Comparison of ENCODE assay signal across 18 cellular contexts in genomic region chr15:98692213-98692612, GRCh38. TPM values are rescaled to one million over a fixed set of nuclear protein-coding genes. Genes with fewer than 3 reads are reported as not detected.
A peak's percentile ranks its signal among the peaks of the same experiment; 100 is the strongest.
DNase-seq lines count a peak whose midpoint lies in the region; ATAC-seq, FAIRE-seq and TF ChIP-seq lines count a peak whose summit lies in the region.
"Had no signal": no experiment of that assay in that cellular context is flagged by ENCODE, and none has a peak within 500 bp of the region (broad histone marks: within the 10 kb centered on the region; RNA-seq: fewer than 3 reads in every experiment).

No MANE protein-coding gene starts in this region.

- H3K27ac ChIP-seq in A549, result no peak overlapping the region
- H3K27ac ChIP-seq in BLaER1 treated with 17β-estradiol and CSF1 and Interleukin-3, amounts not matched to agents 10 nM and 100 nM, result no peak overlapping the region
- H3K27ac ChIP-seq: BLaER1, GM23248 had no signal

- H3K9me3 Mint-ChIP-seq in WTC11, result no peaks in the 10 kb centered on the region
- H3K9me3 Mint-ChIP-seq in stimulated activated naive CD8-positive, alpha-beta T cell treated with anti-CD3 and anti-CD28 coated beads, Interleukin-15, amount 100 ng/mL, for 72 hours, result no peaks in the 10 kb centered on the region
- H3K9me3 Mint-ChIP-seq: CD14-positive monocyte; CD4-positive, alpha-beta T cell; H9; HFFc6 had no signal

- H3K4me3 Mint-ChIP-seq in WTC11, result no peak overlapping the region
- H3K4me3 Mint-ChIP-seq in stimulated activated naive CD8-positive, alpha-beta T cell treated with anti-CD3 and anti-CD28 coated beads, Interleukin-15, amount 100 ng/mL, for 72 hours, result no peak overlapping the region
- H3K4me3 Mint-ChIP-seq in T-helper 17 cell, result no peak overlapping the region
- H3K4me3 Mint-ChIP-seq: B cell; CD14-positive monocyte; CD4-positive, alpha-beta T cell; H9; HFFc6 had no signal

- H3K9me3 ChIP-seq in A549 (no peaks in the 10 kb centered on the region), T-helper 17 cell (ENCODE audit: control insufficient read depth, low read length, poor library complexity, severe bottlenecking) (no peaks in the 10 kb centered on the region)
- H3K9me3 ChIP-seq in BLaER1 treated with 17β-estradiol and CSF1 and Interleukin-3, amounts not matched to agents 10 nM and 100 nM (replicated peaks in 1 of 11), result peaks cover 0 to 4% (median 0%) of the 10 kb centered on the region in 11 experiments; a peak in 1 of 22 replicates
- H3K9me3 ChIP-seq: BLaER1 had no signal

- H3K4me3 ChIP-seq in A549, result no peak overlapping the region
- H3K4me3 ChIP-seq in BLaER1 treated with 17β-estradiol and CSF1 and Interleukin-3, amounts not matched to agents 10 nM and 100 nM, result no peak overlapping the region
- H3K4me3 ChIP-seq: BLaER1, GM23248 had no signal

- DNase-seq in A549 (ENCODE audit: low read depth in 1 of 2, low spot score in 1 of 2) (no peak), WTC11 (ENCODE audit: low spot score) (no peak), T-helper 17 cell (no peak)
- DNase-seq in stimulated activated naive CD8-positive, alpha-beta T cell treated with anti-CD3 and anti-CD28 coated beads, Interleukin-15, amount 100 ng/mL, for 72 hours, result no peak
- DNase-seq: Calu3; CD4-positive, alpha-beta T cell; COR-L47; DND-41; GM23248; H9; HFFc6 had no signal

- H3K4me1 Mint-ChIP-seq in WTC11 (peaks cover 87% of the 10 kb centered on the region), T-helper 17 cell (peaks cover 20% of the 10 kb centered on the region)
- peaks cover 69% of the 10 kb centered on the region for H3K4me1 Mint-ChIP-seq in stimulated activated naive CD8-positive, alpha-beta T cell treated with anti-CD3 and anti-CD28 coated beads, Interleukin-15, amount 100 ng/mL, for 72 hours

- peaks cover 86% of the 10 kb centered on the region for H3K4me1 ChIP-seq in A549
- peaks cover 61 to 99% (median 96%) of the 10 kb centered on the region in 10 experiments for H3K4me1 ChIP-seq in BLaER1 treated with 17β-estradiol and CSF1 and Interleukin-3, amounts not matched to agents 10 nM and 100 nM

- H4K20me1 ChIP-seq in BLaER1 treated with 17β-estradiol and CSF1 and Interleukin-3, amounts not matched to agents 10 nM and 100 nM, result peaks cover 98 to 100% (median 100%) of the 10 kb centered on the region in 11 experiments

- FAIRE-seq in A549 (lab: Jason Lieb, UNC), result no peak
- FAIRE-seq: G401.6, GM12892 had no signal

- CTCF ChIA-PET in A549 (lab: Yijun Ruan, JAX), result interaction anchor here (1.2 to 3.4 kb wide), 7 partner anchors 10 to 159 kb away, joined by 3 to 14 read pairs (median 5); no protein-coding TSS in a partner anchor
- CTCF ChIA-PET in WTC11 (lab: Charles Lee), result no interaction called here

- no peak overlapping the region for H3K9ac ChIP-seq in BLaER1 treated with 17β-estradiol and CSF1 and Interleukin-3, amounts not matched to agents 10 nM and 100 nM
- H3K9ac ChIP-seq: BLaER1, GM23248 had no signal

- H3K36me3 Mint-ChIP-seq in WTC11, result no peaks in the 10 kb centered on the region
- H3K36me3 Mint-ChIP-seq in T-helper 17 cell (ENCODE audit: low read depth), result no peaks in the 10 kb centered on the region
- H3K36me3 Mint-ChIP-seq: CD14-positive monocyte had no signal

- TF ChIP-seq POLR2A in A549 (IDR thresholded peaks at IDR 0.05; ENCODE audit: low read length), result no peak

- no peak for TF ChIP-seq RAD21 in A549 (conservative IDR thresholded peaks at IDR 0.05 in 1 of 2, IDR thresholded peaks at IDR 0.05 in 1 of 2)

- no peak for TF ChIP-seq EP300 in A549 (IDR thresholded peaks at IDR 0.05)

- no peak for TF ChIP-seq CTCF in A549 (IDR thresholded peaks at IDR 0.05)
- TF ChIP-seq CTCF in WTC11 (IDR thresholded peaks at IDR 0.05), result no peak

- 93% methylated on average over 2 of the region's 2 CpGs for WGBS in A549 (ENCODE audit: missing lambda C conversion rate)

- peak overlapping the region; percentile 57 for H3K4me2 ChIP-seq in A549
- peak overlapping the region in 9 of 11 experiments; percentile 9 to 73 (median 16); a peak in 8 of 22 replicates for H3K4me2 ChIP-seq in BLaER1 treated with 17β-estradiol and CSF1 and Interleukin-3, amounts not matched to agents 10 nM and 100 nM

- no peaks in the 10 kb centered on the region for H3K27me3 ChIP-seq in BLaER1 treated with 17β-estradiol and CSF1 and Interleukin-3, amounts not matched to agents 10 nM and 100 nM
- H3K27me3 ChIP-seq: BLaER1 had no signal

- H3K36me3 ChIP-seq in BLaER1 treated with 17β-estradiol and CSF1 and Interleukin-3, amounts not matched to agents 10 nM and 100 nM, result peaks cover 0 to 33% (median 21%) of the 10 kb centered on the region in 11 experiments; a peak in 16 of 22 replicates

- H3K27ac Mint-ChIP-seq in WTC11 (no peak overlapping the region), T-helper 17 cell (no peak overlapping the region)
- H3K27ac Mint-ChIP-seq in stimulated activated naive CD8-positive, alpha-beta T cell treated with anti-CD3 and anti-CD28 coated beads, Interleukin-15, amount 100 ng/mL, for 72 hours, result no peak overlapping the region
- H3K27ac Mint-ChIP-seq: B cell; CD4-positive, alpha-beta T cell; H9; HFFc6 had no signal

- POLR2A ChIA-PET in A549 (lab: Yijun Ruan, JAX), result no interaction called here
- POLR2A ChIA-PET in WTC11 (lab: Charles Lee), result no interaction called here

- no peak for ATAC-seq in A549
- no peak for ATAC-seq in WTC11
- ATAC-seq in stimulated activated naive CD8-positive, alpha-beta T cell treated with anti-CD3 and anti-CD28 coated beads, Interleukin-15, amount 100 ng/mL, for 72 hours, result no peak
- no peak for ATAC-seq in GM21825 (IDR thresholded peaks at IDR 0.05; ENCODE audit: unreplicated experiment)
- ATAC-seq in T-helper 17 cell, result no peak

- no peaks in the 10 kb centered on the region for H3K27me3 Mint-ChIP-seq in WTC11 (ENCODE audit: low read depth)
- no peaks in the 10 kb centered on the region for H3K27me3 Mint-ChIP-seq in stimulated activated naive CD8-positive, alpha-beta T cell treated with anti-CD3 and anti-CD28 coated beads, Interleukin-15, amount 100 ng/mL, for 72 hours
- H3K27me3 Mint-ChIP-seq in T-helper 17 cell, result peaks cover 27% of the 10 kb centered on the region
- H3K27me3 Mint-ChIP-seq: CD4-positive, alpha-beta T cell had no signal

TF ChIP-seq in A549, 52 proteins besides CTCF, POLR2A, EP300 and RAD21:
- TF ChIP-seq NFE2L2 (conservative IDR thresholded peaks at IDR 0.05; ENCODE audit: low read length), result no peak

TF ChIP-seq in WTC11, 78 proteins besides CTCF, POLR2A, EP300 and RAD21:
- no peak for TF ChIP-seq ZBTB21 (CRISPR knock-in tag; IDR thresholded peaks at IDR 0.05; ENCODE audit: borderline replicate concordance)
- TF ChIP-seq GABPB1 (CRISPR knock-in tag; IDR thresholded peaks at IDR 0.05), result peak; percentile 68
- no peak for TF ChIP-seq IRF1 (CRISPR knock-in tag; IDR thresholded peaks at IDR 0.05)

RNA-seq across cellular contexts. Expression of gene IGF1R, which starts 43.9 kb away (rescaled TPM):
- polyA plus RNA-seq in A549 (2011; rRNA removed) (69.5 and 117 TPM in 2 replicates), A549 (2017; fragmentation: RNase III; extraction: RNeasy Plus Mini Kit Qiagen cat#74134 plus additional on column Dnase treatment) (38.5 to 48.4 TPM (median 42.6 TPM) in 3 replicates)
- 53.7 and 64.5 TPM in 2 replicates for polyA plus RNA-seq in A549 (2012; cell fraction: cytosol; rRNA removed)
- polyA plus RNA-seq in A549 (2012; cell fraction: nucleus; rRNA removed), result 140 and 145 TPM in 2 replicates
- 348 and 449 TPM in 2 replicates for polyA minus RNA-seq in A549 (2011; rRNA and poly(A)+ RNA removed)
- total RNA-seq in WTC11 (2021) (116 to 125 TPM (median 120 TPM) in 3 replicates), T-helper 17 cell (10 to 100 TPM; 13.7 to 27.1 TPM)
